17 cellular contexts compared by ENCODE assay signal in the genomic region with DNA sequence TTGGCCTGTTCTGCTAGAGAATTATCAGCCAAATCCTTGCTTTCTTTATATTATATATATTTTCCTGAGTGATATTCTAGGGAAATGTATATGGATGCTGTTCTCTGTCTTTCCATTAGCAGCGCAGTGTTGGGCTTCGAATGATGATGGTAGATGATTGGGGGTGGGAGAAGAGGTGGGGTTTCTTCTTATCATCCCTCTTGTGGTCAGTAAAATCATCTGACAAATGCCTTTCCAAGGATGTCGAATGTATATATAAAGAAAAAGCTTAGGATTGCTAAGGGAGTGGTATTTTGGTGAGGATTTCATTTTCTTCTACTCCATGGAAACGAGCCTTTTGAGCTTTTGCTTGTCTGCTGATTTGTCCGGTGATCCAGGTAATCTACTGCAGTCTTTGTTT. TPM values are rescaled to one million over a fixed set of nuclear protein-coding genes. Genes with fewer than 3 reads are reported as not detected.
DNase-seq lines count a peak whose midpoint lies in the region; ATAC-seq and TF ChIP-seq lines count a peak whose summit lies in the region.
"Had no signal": no experiment of that assay in that cellular context is flagged by ENCODE, and none has a peak within 500 bp of the region (broad histone marks: within the 10 kb centered on the region; RNA-seq: fewer than 3 reads in every experiment).

No MANE protein-coding gene starts in this region.

- H3K4me3 ChIP-seq in H7 (ENCODE audit: insufficient read depth, low read depth, low read length), result no peak overlapping the region
- H3K4me3 ChIP-seq in SK-N-MC, result peak overlapping the region; percentile 48
- no peak overlapping the region for H3K4me3 ChIP-seq in retinal pigment epithelial cell (ENCODE audit: low read length)
- H3K4me3 ChIP-seq in ascending aorta, result no peak overlapping the region
- H3K4me3 ChIP-seq: gastroesophageal sphincter, right lobe of liver had no signal

- TF ChIP-seq CTCF in glutamatergic neuron (IDR thresholded peaks at IDR 0.05; ENCODE audit: partially characterized antibody, unreplicated experiment) (no peak), retinal pigment epithelial cell (conservative IDR thresholded peaks at IDR 0.05; ENCODE audit: low read depth, low read length) (no peak), ascending aorta (IDR thresholded peaks at IDR 0.05) (no peak)

- H3K27ac ChIP-seq in SK-N-MC, result peak overlapping the region; percentile 86
- no peak overlapping the region for H3K27ac ChIP-seq in ascending aorta
- H3K27ac ChIP-seq: gastroesophageal sphincter, right lobe of liver had no signal

- no peaks in the 10 kb centered on the region for H3K36me3 ChIP-seq in H7 (replicated peaks; ENCODE audit: control insufficient read depth, insufficient read depth, low read length)
- H3K36me3 ChIP-seq in SK-N-MC (ENCODE audit: insufficient read depth, low read length), result no peaks in the 10 kb centered on the region
- no peaks in the 10 kb centered on the region for H3K36me3 ChIP-seq in ascending aorta
- H3K36me3 ChIP-seq: gastroesophageal sphincter, right lobe of liver had no signal

- H3K27me3 ChIP-seq in H7 (ENCODE audit: control insufficient read depth, insufficient read depth, low read length) (no peaks in the 10 kb centered on the region), ascending aorta (no peaks in the 10 kb centered on the region)
- H3K27me3 ChIP-seq: gastroesophageal sphincter, right lobe of liver had no signal

- intact Hi-C loops in ascending aorta (cut with DNase I), result no loop called here

- no peaks in the 10 kb centered on the region for H3K9me3 Mint-ChIP-seq in glutamatergic neuron (ENCODE audit: unreplicated experiment)
- H3K9me3 Mint-ChIP-seq: activated CD8-positive, alpha-beta T cell treated with anti-CD3 and anti-CD28 coated beads for 36 hours; HFFc6 had no signal

- DNase-seq in H7 (peak; percentile 32), SK-N-MC (ENCODE audit: low read depth, low spot score) (no peak), glutamatergic neuron (no peak), retinal pigment epithelial cell (ENCODE audit: low read depth) (peak; percentile 12), ascending aorta (ENCODE audit: low spot score in 2 of 2) (no peak)
- DNase-seq: activated CD8-positive, alpha-beta T cell treated with anti-CD3 and anti-CD28 coated beads for 36 hours; activated naive CD8-positive, alpha-beta T cell treated with anti-CD3 and anti-CD28 coated beads, Interleukin-2, amount 10 ng/mL, durations not matched to agents 7 days and 5 days; activated T-cell treated with anti-CD3 and anti-CD28 coated beads, Interleukin-2, amount 50 U/mL, for 48 hours; GF-D8; MV-4-11; right lobe of liver; T-cell had no signal

- no peak overlapping the region for H3K9ac ChIP-seq in SK-N-MC (ENCODE audit: insufficient read length)

- H3K27ac Mint-ChIP-seq in glutamatergic neuron (ENCODE audit: unreplicated experiment), result no peak overlapping the region
- H3K27ac Mint-ChIP-seq: activated CD8-positive, alpha-beta T cell treated with anti-CD3 and anti-CD28 coated beads for 36 hours; activated naive CD8-positive, alpha-beta T cell treated with anti-CD3 and anti-CD28 coated beads, Interleukin-2, amount 10 ng/mL, durations not matched to agents 7 days and 5 days; memory B cell; T-cell had no signal

- no peaks in the 10 kb centered on the region for H3K27me3 Mint-ChIP-seq in glutamatergic neuron (ENCODE audit: unreplicated experiment)

- H3K36me3 Mint-ChIP-seq in glutamatergic neuron (ENCODE audit: unreplicated experiment), result no peaks in the 10 kb centered on the region
- H3K36me3 Mint-ChIP-seq: activated naive CD8-positive, alpha-beta T cell treated with anti-CD3 and anti-CD28 coated beads, Interleukin-2, amount 10 ng/mL, durations not matched to agents 7 days and 5 days had no signal

- H3K4me1 Mint-ChIP-seq in glutamatergic neuron (ENCODE audit: low read depth, unreplicated experiment), result peaks cover 10% of the 10 kb centered on the region
- H3K4me1 Mint-ChIP-seq: activated naive CD8-positive, alpha-beta T cell treated with anti-CD3 and anti-CD28 coated beads, Interleukin-2, amount 10 ng/mL, durations not matched to agents 7 days and 5 days had no signal

- no peak for ATAC-seq in HG03521 (IDR thresholded peaks at IDR 0.05; ENCODE audit: unreplicated experiment)
- ATAC-seq in GM18867 (IDR thresholded peaks at IDR 0.05; ENCODE audit: unreplicated experiment), result no peak
- ATAC-seq: activated CD8-positive, alpha-beta T cell treated with anti-CD3 and anti-CD28 coated beads for 36 hours; gastroesophageal sphincter; right lobe of liver; T-cell had no signal

- no peaks in the 10 kb centered on the region for H3K9me3 ChIP-seq in SK-N-MC (ENCODE audit: low read depth, low read length)
- no peaks in the 10 kb centered on the region for H3K9me3 ChIP-seq in ascending aorta
- H3K9me3 ChIP-seq: gastroesophageal sphincter, right lobe of liver had no signal

- H3K4me3 Mint-ChIP-seq in glutamatergic neuron (ENCODE audit: unreplicated experiment), result peak overlapping the region; percentile 15
- H3K4me3 Mint-ChIP-seq: activated CD8-positive, alpha-beta T cell treated with anti-CD3 and anti-CD28 coated beads for 36 hours; activated naive CD8-positive, alpha-beta T cell treated with anti-CD3 and anti-CD28 coated beads, Interleukin-2, amount 10 ng/mL, durations not matched to agents 7 days and 5 days; HFFc6; memory B cell; T-cell had no signal

- peaks cover 0 to 16% of the 10 kb centered on the region in 2 donors for H3K4me1 ChIP-seq in ascending aorta

RNA-seq across cellular contexts. Expression of a gene that starts 48.9 kb away (rescaled TPM):
- 19.2 and 27.6 TPM in 2 replicates for total RNA-seq in H7 (2014; rRNA removed; shearing (Covaris generic))
- 40.8 TPM for total RNA-seq in glutamatergic neuron (ENCODE audit: unreplicated experiment)
- 65.9 TPM for total RNA-seq in ascending aorta

Comparison
In these comparisons a context has a peak if more than half of its experiments do, and no peak if none do; other contexts are left out.
1. DNase-seq: peak in H7 (single experiment) and retinal pigment epithelial cell (single experiment); none in SK-N-MC (single experiment), glutamatergic neuron (single experiment) and ascending aorta (0 of 2).